9 cellular contexts compared by ENCODE assay signal in the genomic region with DNA sequence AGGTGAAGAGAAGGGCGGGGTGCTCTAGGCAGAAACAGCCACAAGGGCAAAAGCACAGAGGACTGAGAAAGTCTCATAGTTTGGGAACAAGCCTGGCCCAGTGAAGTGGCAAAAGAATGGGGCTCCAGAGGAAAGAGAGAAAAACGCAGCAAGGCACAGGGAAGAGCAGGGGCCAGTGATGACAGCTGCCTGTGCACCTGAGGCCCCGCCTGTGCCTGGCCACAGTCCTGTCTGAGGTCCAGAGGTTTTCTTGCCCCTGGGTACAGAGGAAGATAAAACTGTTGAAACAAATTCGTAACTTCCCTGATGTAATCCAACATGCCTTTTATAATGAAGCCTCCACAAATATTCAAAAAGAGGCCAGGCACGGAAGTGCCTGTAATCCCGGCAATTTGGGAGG. TPM values are rescaled to one million over a fixed set of nuclear protein-coding genes. Genes with fewer than 3 reads are reported as not detected.
"Had no signal": no experiment of that assay in that cellular context is flagged by ENCODE, and none has a peak within 500 bp of the region (broad histone marks: within the 10 kb centered on the region; RNA-seq: fewer than 3 reads in every experiment).

No MANE protein-coding gene starts in this region.

- H3K4me3 Mint-ChIP-seq: H9 had no signal

- DNase-seq: GM23248, H9, HCEC 1CT, IMR-90, KBM-7 had no signal

- FAIRE-seq: H1, H54 had no signal

- H3K27ac ChIP-seq: GM23248, HL-60 had no signal

- H3K9me3 Mint-ChIP-seq: H9 had no signal

- H3K4me3 ChIP-seq: GM23248 had no signal

- H3K9ac ChIP-seq: GM23248 had no signal

- H3K27ac Mint-ChIP-seq: H9 had no signal

- H2AFZ ChIP-seq: GM23248 had no signal

RNA-seq across cellular contexts. Expression of gene FRRS1L, which starts 22.0 kb away (rescaled TPM):
- total RNA-seq: GM23248, HT1080 had no signal
- polyA plus RNA-seq: GM23248 had no signal
